17 cellular contexts compared by ENCODE assay signal in the genomic region with DNA sequence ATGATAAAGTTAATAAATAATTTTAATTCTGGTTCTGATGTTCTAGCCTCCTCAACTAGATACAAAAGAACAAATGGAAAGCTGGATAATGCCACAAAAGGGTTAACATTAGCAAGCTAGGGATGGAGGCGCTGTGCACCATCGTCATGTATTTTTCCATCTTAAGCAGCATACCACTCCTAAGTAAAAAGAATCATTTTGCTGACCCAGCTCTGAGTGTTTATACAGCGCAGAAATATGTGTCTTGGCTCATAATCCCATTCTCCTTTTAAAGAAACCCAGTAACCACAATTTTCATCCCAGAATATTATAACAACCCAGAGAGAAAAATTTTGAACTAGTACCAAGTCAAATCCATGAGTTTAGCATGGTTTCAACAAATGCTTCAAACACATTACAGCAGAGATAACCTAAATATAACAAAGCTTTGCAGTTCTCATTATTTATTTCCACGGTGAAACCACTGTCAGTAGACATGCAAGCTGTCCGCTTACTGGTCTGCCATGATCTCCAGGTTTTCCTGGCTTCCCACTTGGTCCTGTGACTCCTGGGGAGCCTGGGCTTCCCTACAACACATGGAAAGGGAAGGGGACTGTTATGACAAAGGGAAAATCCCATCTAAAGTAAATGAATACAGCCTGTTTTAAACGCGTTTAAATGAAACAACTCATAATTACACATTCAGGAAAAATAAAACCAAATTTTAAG.
DNase-seq lines count a peak whose midpoint lies in the region; ATAC-seq and TF ChIP-seq lines count a peak whose summit lies in the region.
"Had no signal": no experiment of that assay in that cellular context is flagged by ENCODE, and none has a peak within 500 bp of the region (broad histone marks: within the 10 kb centered on the region; RNA-seq: fewer than 3 reads in every experiment).

No MANE protein-coding gene starts in this region.

- no peak overlapping the region for H3K4me2 ChIP-seq in SK-N-SH

- H3K36me3 ChIP-seq in SK-N-SH (replicated peaks in 1 of 2; ENCODE audit: control insufficient read depth in 1 of 2, insufficient read depth in 2 of 2, low read length in 1 of 2) (no peaks in the 10 kb centered on the region), muscle layer of colon (ENCODE audit: insufficient read depth, low read length) (no peaks in the 10 kb centered on the region), upper lobe of right lung (no peaks in the 10 kb centered on the region)
- H3K36me3 ChIP-seq: right lobe of liver had no signal

- intact Hi-C loops in upper lobe of right lung (cut with DNase I): no loop called here

- H3K27ac ChIP-seq in SK-N-SH (ENCODE audit: low read depth in 2 of 2, low read length in 1 of 2) (no peak overlapping the region), muscle layer of colon (ENCODE audit: low read depth, low read length) (no peak overlapping the region), upper lobe of right lung (no peak overlapping the region)
- H3K27ac ChIP-seq: 22Rv1, right lobe of liver had no signal

- CTCF ChIA-PET in SK-N-SH (lab: Yijun Ruan, JAX): no interaction called here

- H4K20me1 ChIP-seq in SK-N-SH (ENCODE audit: insufficient read depth): no peaks in the 10 kb centered on the region

- WGBS in SK-N-SH (ENCODE audit: low lambda C conversion rate): 45% methylated on average over 7 of the region's 7 CpGs

- H3K9ac ChIP-seq in SK-N-SH (no peak overlapping the region), muscle layer of colon (ENCODE audit: low read length) (peak overlapping the region; percentile 11)

- H3K27me3 ChIP-seq in SK-N-SH (ENCODE audit: insufficient read depth): no peaks in the 10 kb centered on the region; the same call in 1 of the 2 replicates
- no peaks in the 10 kb centered on the region for H3K27me3 ChIP-seq in muscle layer of colon (ENCODE audit: control insufficient read depth in 1 of 2, insufficient read depth in 2 of 2, low read length in 2 of 2)
- no peaks in the 10 kb centered on the region for H3K27me3 ChIP-seq in upper lobe of right lung
- H3K27me3 ChIP-seq: right lobe of liver had no signal

- POLR2A ChIA-PET in SK-N-SH (lab: Yijun Ruan, JAX): interaction anchor here (0.7 kb wide), 1 partner anchor 11 kb away, joined by 10 read pairs; no protein-coding TSS in a partner anchor

- no peak for TF ChIP-seq EP300 in SK-N-SH (IDR thresholded peaks at IDR 0.05; ENCODE audit: borderline replicate concordance in 1 of 2, low read depth in 1 of 2, low read length in 1 of 2)

- H3K79me2 ChIP-seq in SK-N-SH (ENCODE audit: insufficient read depth): no peaks in the 10 kb centered on the region

- H3K4me3 ChIP-seq in SK-N-SH (ENCODE audit: low read depth in 2 of 2, low read length in 1 of 2) (no peak overlapping the region), choroid plexus epithelial cell (ENCODE audit: low read depth, low read length) (no peak overlapping the region), muscle layer of colon (ENCODE audit: low read depth in 1 of 2, low read length in 2 of 2) (peak overlapping the region in 1 of 2 donors; percentile 12), upper lobe of right lung (no peak overlapping the region)
- H3K4me3 ChIP-seq: GM12878, right lobe of liver had no signal

- DNase-seq in SK-N-SH: no peak
- peak; percentile 96 for DNase-seq in choroid plexus epithelial cell (ENCODE audit: low read depth)
- no peak for DNase-seq in upper lobe of right lung
- DNase-seq in hypothalamus (lab: John Stamatoyannopoulos, UW): no peak
- DNase-seq in NCI-H2196 (lab: John Stamatoyannopoulos, UW; ENCODE audit: unreplicated experiment): no peak
- DNase-seq: activated CD4-positive, alpha-beta T cell treated with anti-CD3 and anti-CD28 coated beads, Interleukin-2, amount 50 U/mL, for 1 hour; central memory CD4-positive, alpha-beta T cell; erythroblast; NCI-H2081 treated with DMSO at 0.1 percent for 48 hours; right lobe of liver; trophoblast cell had no signal

- H2AFZ ChIP-seq in SK-N-SH (ENCODE audit: low read depth): no peak overlapping the region

- peaks cover 12% of the 10 kb centered on the region for H3F3A ChIP-seq in SK-N-SH (replicated peaks; ENCODE audit: insufficient read depth)

- H3K9me2 ChIP-seq in SK-N-SH: no peaks in the 10 kb centered on the region

- ATAC-seq in SK-N-SH treated with all-trans-retinoic acid at 6 μM for 48 hours (no peak), upper lobe of right lung (peak; percentile 36), HG02642 (IDR thresholded peaks at IDR 0.05; ENCODE audit: poor library complexity, unreplicated experiment) (no peak)
- ATAC-seq: activated T-helper 17 cell treated with anti-CD3 and anti-CD28 coated beads, Interleukin-2, amount 50 U/mL, for 72 hours; GM12878 had no signal

- 0 out of 2 replicates have a peak, but pooled peaks have one; percentile 16 for TF ChIP-seq CTCF in SK-N-SH (IDR thresholded peaks at IDR 0.05)
- TF ChIP-seq CTCF in choroid plexus epithelial cell (conservative IDR thresholded peaks at IDR 0.05; ENCODE audit: low read depth, low read length): peak; percentile 45
- TF ChIP-seq CTCF in upper lobe of right lung (IDR thresholded peaks at IDR 0.05): no peak

- H3K9me3 ChIP-seq in SK-N-SH: no peaks in the 10 kb centered on the region
- no peaks in the 10 kb centered on the region for H3K9me3 ChIP-seq in muscle layer of colon (ENCODE audit: low read length)
- no peaks in the 10 kb centered on the region for H3K9me3 ChIP-seq in upper lobe of right lung
- H3K9me3 ChIP-seq: right lobe of liver had no signal

- no peak for TF ChIP-seq RAD21 in SK-N-SH (IDR thresholded peaks at IDR 0.05; ENCODE audit: low read length)

- H3K4me1 ChIP-seq in SK-N-SH (ENCODE audit: control insufficient read depth in 1 of 2, insufficient read depth in 2 of 2, low read depth in 1 of 2, low read length in 1 of 2) (no peaks in the 10 kb centered on the region; a peak in 1 of 4 replicates), muscle layer of colon (ENCODE audit: insufficient read depth, low read length) (peaks cover 25% of the 10 kb centered on the region), upper lobe of right lung (peaks cover 3% of the 10 kb centered on the region)

TF ChIP-seq in SK-N-SH, 30 proteins besides CTCF, POLR2A, EP300 and RAD21:
- no peak for TF ChIP-seq CHD2 (IDR thresholded peaks at IDR 0.05; ENCODE audit: low read length, partially characterized antibody)
- TF ChIP-seq, protein P1, sequence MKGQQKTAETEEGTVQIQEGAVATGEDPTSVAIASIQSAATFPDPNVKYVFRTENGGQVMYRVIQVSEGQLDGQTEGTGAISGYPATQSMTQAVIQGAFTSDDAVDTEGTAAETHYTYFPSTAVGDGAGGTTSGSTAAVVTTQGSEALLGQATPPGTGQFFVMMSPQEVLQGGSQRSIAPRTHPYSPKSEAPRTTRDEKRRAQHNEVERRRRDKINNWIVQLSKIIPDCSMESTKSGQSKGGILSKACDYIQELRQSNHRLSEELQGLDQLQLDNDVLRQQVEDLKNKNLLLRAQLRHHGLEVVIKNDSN (IDR thresholded peaks at IDR 0.05; ENCODE audit: borderline replicate concordance, low read depth): no peak
- peak; percentile 17; the same call in 1 of the 2 replicates for TF ChIP-seq TCF12 (IDR thresholded peaks at IDR 0.05)

TF ChIP-seq in SK-N-SH treated with all-trans-retinoic acid at 6 μM for 48 hours, 23 proteins besides CTCF, POLR2A, EP300 and RAD21:
- TF ChIP-seq ISL1 (CRISPR knock-in tag; IDR thresholded peaks at IDR 0.05) (no peak), TOX (CRISPR knock-in tag; IDR thresholded peaks at IDR 0.05; ENCODE audit: borderline replicate concordance) (no peak), CREB5 (CRISPR knock-in tag; IDR thresholded peaks at IDR 0.05; ENCODE audit: low read depth) (no peak), TCF4 (CRISPR knock-in tag; IDR thresholded peaks at IDR 0.05; ENCODE audit: borderline replicate concordance) (no peak), ZNF70 (CRISPR knock-in tag; IDR thresholded peaks at IDR 0.05) (no peak), OSR1 (CRISPR knock-in tag; IDR thresholded peaks at IDR 0.05) (no peak), ZFP30 (CRISPR knock-in tag; IDR thresholded peaks at IDR 0.05) (no peak)
- TF ChIP-seq, protein P2, sequence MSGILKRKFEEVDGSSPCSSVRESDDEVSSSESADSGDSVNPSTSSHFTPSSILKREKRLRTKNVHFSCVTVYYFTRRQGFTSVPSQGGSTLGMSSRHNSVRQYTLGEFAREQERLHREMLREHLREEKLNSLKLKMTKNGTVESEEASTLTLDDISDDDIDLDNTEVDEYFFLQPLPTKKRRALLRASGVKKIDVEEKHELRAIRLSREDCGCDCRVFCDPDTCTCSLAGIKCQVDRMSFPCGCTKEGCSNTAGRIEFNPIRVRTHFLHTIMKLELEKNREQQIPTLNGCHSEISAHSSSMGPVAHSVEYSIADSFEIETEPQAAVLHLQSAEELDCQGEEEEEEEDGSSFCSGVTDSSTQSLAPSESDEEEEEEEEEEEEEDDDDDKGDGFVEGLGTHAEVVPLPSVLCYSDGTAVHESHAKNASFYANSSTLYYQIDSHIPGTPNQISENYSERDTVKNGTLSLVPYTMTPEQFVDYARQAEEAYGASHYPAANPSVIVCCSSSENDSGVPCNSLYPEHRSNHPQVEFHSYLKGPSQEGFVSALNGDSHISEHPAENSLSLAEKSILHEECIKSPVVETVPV (CRISPR knock-in tag; IDR thresholded peaks at IDR 0.05): no peak
TF ChIP-seq in SK-N-SH treated with all-trans-retinoic acid at 6 μM for 48 hours: peak in this region for 0.
